In genomic region chr1:101004061-101004460, GRCh38 we compare ENCODE assay signal across 11 cellular contexts. TPM values are rescaled to one million over a fixed set of nuclear protein-coding genes. Genes with fewer than 3 reads are reported as not detected.
A peak's percentile ranks its signal among the peaks of the same experiment; 100 is the strongest.
DNase-seq lines count a peak whose midpoint lies in the region; ATAC-seq, FAIRE-seq and TF ChIP-seq lines count a peak whose summit lies in the region.
"Had no signal": no experiment of that assay in that cellular context is flagged by ENCODE, and none has a peak within 500 bp of the region (broad histone marks: within the 10 kb centered on the region; RNA-seq: fewer than 3 reads in every experiment).

No MANE protein-coding gene starts in this region.

- H3K36me3 Mint-ChIP-seq in CD4-positive, alpha-beta T cell (ENCODE audit: low read depth): peaks cover 49% of the 10 kb centered on the region
- H3K36me3 Mint-ChIP-seq in activated T-cell treated with anti-CD3 and anti-CD28 coated beads, Interleukin-2, amount 50 U/mL, for 24 hours (ENCODE audit: low read depth): peaks cover 83% of the 10 kb centered on the region

- H3K9me3 ChIP-seq in CD4-positive, alpha-beta T cell (ENCODE audit: control insufficient read depth, low read length): no peaks in the 10 kb centered on the region
- no peaks in the 10 kb centered on the region for H3K9me3 ChIP-seq in GM23248 (ENCODE audit: low read depth)
- H3K9me3 ChIP-seq in PC-9 (ENCODE audit: insufficient read depth, low read depth): no peaks in the 10 kb centered on the region
- no peaks in the 10 kb centered on the region for H3K9me3 ChIP-seq in left lung

- no peak overlapping the region for H3K9ac ChIP-seq in GM23248

- H3K4me2 ChIP-seq in GM23248 (ENCODE audit: unreplicated experiment): peak overlapping the region; percentile 10
- H3K4me2 ChIP-seq in PC-9: 0 out of 2 replicates have a peak overlapping the region, but pooled peaks have one; percentile 1

- no peaks in the 10 kb centered on the region for H3K79me2 ChIP-seq in GM23248 (ENCODE audit: insufficient read depth)
- H3K79me2 ChIP-seq in PC-9 (ENCODE audit: low read depth): no peaks in the 10 kb centered on the region

- no peaks in the 10 kb centered on the region; the same call in 1 of the 2 replicates for H3F3A ChIP-seq in GM23248 (ENCODE audit: insufficient read depth)
- H3F3A ChIP-seq in PC-9 (ENCODE audit: insufficient read depth, low read depth): peaks cover 26% of the 10 kb centered on the region

- H3K27me3 Mint-ChIP-seq in CD4-positive, alpha-beta T cell: no peaks in the 10 kb centered on the region
- H3K27me3 Mint-ChIP-seq in activated T-cell treated with anti-CD3 and anti-CD28 coated beads, Interleukin-2, amount 50 U/mL, for 24 hours: no peaks in the 10 kb centered on the region

- H3K4me1 ChIP-seq in GM23248 (ENCODE audit: insufficient read depth): peaks cover 29% of the 10 kb centered on the region
- peaks cover 34% of the 10 kb centered on the region for H3K4me1 ChIP-seq in PC-9 (replicated peaks; ENCODE audit: insufficient read depth)
- peaks cover 24 to 55% of the 10 kb centered on the region in 2 donors for H3K4me1 ChIP-seq in left lung

- BruUV-seq in PC-9 (replicated peaks; lab: Mats Ljungman, UMichigan): no TSS peak

- H4K20me1 ChIP-seq in GM23248 (ENCODE audit: insufficient read depth) (no peaks in the 10 kb centered on the region), PC-9 (ENCODE audit: insufficient read depth) (no peaks in the 10 kb centered on the region)

- H3K36me3 ChIP-seq in GM23248 (ENCODE audit: low read depth) (no peaks in the 10 kb centered on the region; the same call in 1 of the 2 replicates), PC-9 (ENCODE audit: low read depth) (peaks cover 20% of the 10 kb centered on the region), left lung (peaks cover 0 to 3% of the 10 kb centered on the region in 2 donors)

- in situ Hi-C loops in GM23248 (cut with MboI): no loop called here

- H3K4me3 Mint-ChIP-seq in CD4-positive, alpha-beta T cell: no peak overlapping the region
- no peak overlapping the region for H3K4me3 Mint-ChIP-seq in activated T-cell treated with anti-CD3 and anti-CD28 coated beads, Interleukin-2, amount 50 U/mL, for 24 hours

- H2AFZ ChIP-seq in GM23248: no peak overlapping the region
- no peak overlapping the region for H2AFZ ChIP-seq in PC-9

- H3K4me1 Mint-ChIP-seq in CD4-positive, alpha-beta T cell (ENCODE audit: low read depth): peaks cover 80% of the 10 kb centered on the region
- peaks cover 63% of the 10 kb centered on the region for H3K4me1 Mint-ChIP-seq in activated T-cell treated with anti-CD3 and anti-CD28 coated beads, Interleukin-2, amount 50 U/mL, for 24 hours (ENCODE audit: low read depth)

- intact Hi-C loops in CD4-positive, alpha-beta T cell (cut with DNase I, micrococcal nuclease): no loop called here
- intact Hi-C loops in PC-9 (cut with micrococcal nuclease; ENCODE audit: unreplicated experiment): loop anchor here (5.0 kb wide), 1 partner anchor 233 kb away; the partner anchor contains the start of gene S1PR1
- intact Hi-C loops in left lung (cut with DNase I): no loop called here
- intact Hi-C loops in head of caudate nucleus (cut with DNase I): no loop called here

- H3K9me3 Mint-ChIP-seq in CD4-positive, alpha-beta T cell: no peaks in the 10 kb centered on the region
- peaks cover 9% of the 10 kb centered on the region for H3K9me3 Mint-ChIP-seq in activated T-cell treated with anti-CD3 and anti-CD28 coated beads, Interleukin-2, amount 50 U/mL, for 24 hours

- no peak for TF ChIP-seq CTCF in CD4-positive, alpha-beta T cell (IDR thresholded peaks at IDR 0.05)
- TF ChIP-seq CTCF in PC-9 (conservative IDR thresholded peaks at IDR 0.05) (no peak), left lung (IDR thresholded peaks at IDR 0.05) (no peak), D721Med (IDR thresholded peaks at IDR 0.05; ENCODE audit: insufficient read depth, missing control alignments) (no peak)

- peak overlapping the region; percentile 57 for H3K27ac Mint-ChIP-seq in CD4-positive, alpha-beta T cell
- H3K27ac Mint-ChIP-seq in activated T-cell treated with anti-CD3 and anti-CD28 coated beads, Interleukin-2, amount 50 U/mL, for 24 hours: no peak overlapping the region

- peak; percentile 36 for ATAC-seq in CD4-positive, alpha-beta T cell (ENCODE audit: poor library complexity)
- peak; percentile 81 for ATAC-seq in left lung

- H3K27me3 ChIP-seq in CD4-positive, alpha-beta T cell (ENCODE audit: control insufficient read depth, insufficient read depth, low read length): no peaks in the 10 kb centered on the region
- H3K27me3 ChIP-seq in GM23248 (replicated peaks; ENCODE audit: insufficient read depth) (no peaks in the 10 kb centered on the region), PC-9 (ENCODE audit: insufficient read depth, low read depth) (no peaks in the 10 kb centered on the region), left lung (no peaks in the 10 kb centered on the region)

- FAIRE-seq in frontal cortex (lab: Jason Lieb, UNC): no peak
- no peak for FAIRE-seq in D721Med (lab: Jason Lieb, UNC)

- H3K9me2 ChIP-seq in GM23248 (ENCODE audit: insufficient read depth) (no peaks in the 10 kb centered on the region), PC-9 (ENCODE audit: insufficient read depth) (no peaks in the 10 kb centered on the region)

- DNase-seq in CD4-positive, alpha-beta T cell: no peak
- DNase-seq in GM23248: peak; percentile 54
- DNase-seq in PC-9: peak in 1 of 2 experiments; percentile 87
- no peak for DNase-seq in left lung
- DNase-seq in frontal cortex (ENCODE audit: low spot score in 2 of 2): no peak
- DNase-seq in head of caudate nucleus: no peak
- no peak for DNase-seq in D721Med (ENCODE audit: insufficient read length, low spot score)
- no peak for DNase-seq in activated T-cell treated with anti-CD3 and anti-CD28 coated beads, Interleukin-2, amount 50 U/mL, for 24 hours
- DNase-seq: activated CD4-positive, CD25-positive, alpha-beta regulatory T cell treated with anti-CD3 and anti-CD28 coated beads, Interleukin-2, amount 50 U/mL, for 72 hours; DMS79; islet precursor cell had no signal

- CTCF ChIA-PET in CD4-positive, alpha-beta T cell (lab: Charles Lee): interaction anchor here (0.9 to 2.6 kb wide), 3 partner anchors 8 to 284 kb away, joined by 3 to 6 read pairs (median 3); no protein-coding TSS in a partner anchor
- CTCF ChIA-PET in PC-9 (lab: Charles Lee): no interaction called here

- POLR2A ChIA-PET in CD4-positive, alpha-beta T cell (lab: Charles Lee): interaction anchor here (0.7 to 1.1 kb wide), 2 partner anchors 8 to 15 kb away, joined by 3 to 4 read pairs; no protein-coding TSS in a partner anchor
- POLR2A ChIA-PET in PC-9 (lab: Charles Lee; ENCODE audit: unreplicated experiment): no interaction called here

- no peak overlapping the region for H3K27ac ChIP-seq in CD4-positive, alpha-beta T cell (ENCODE audit: low read depth, low read length)
- 0 out of 2 replicates have a peak overlapping the region, but pooled peaks have one; percentile 3 for H3K27ac ChIP-seq in GM23248
- no peak overlapping the region; the same call in 1 of the 2 replicates for H3K27ac ChIP-seq in PC-9
- peak overlapping the region; percentile 33 to 76 for H3K27ac ChIP-seq in left lung

- 62 to 68% methylated on average over 1 of the region's 1 CpG for WGBS in GM23248 (ENCODE audit: low coverage in 1 of 2, low lambda C conversion rate in 2 of 2, missing lambda C conversion rate in 2 of 2), 2 experiments

- no peak overlapping the region for H3K4me3 ChIP-seq in GM23248
- H3K4me3 ChIP-seq in PC-9: no peak overlapping the region
- H3K4me3 ChIP-seq in left lung: no peak overlapping the region

RNA-seq across cellular contexts. Expression of gene DPH5, which starts 21.5 kb away (rescaled TPM):
- 10 to 100 TPM; 31.3 to 35.4 TPM for total RNA-seq in CD4-positive, alpha-beta T cell
- 24.1 and 37.9 TPM in 2 replicates for total RNA-seq in GM23248 (2014; rRNA removed; shearing (Covaris generic))
- 23.6 and 26.6 TPM in 2 replicates for polyA plus RNA-seq in GM23248 (2016; fragmentation: Nextera tagmentation; extraction: Ambion mirVana)
- 38.8 and 39.4 TPM in 2 replicates for total RNA-seq in PC-9 (2021)
- 10 to 100 TPM; 26.9 to 27.1 TPM for total RNA-seq in left lung
- 40.8 TPM for total RNA-seq in frontal cortex

Comparison
In these comparisons a context has a peak if more than half of its experiments do, and no peak if none do; other contexts are left out.
1. H3K27ac ChIP-seq: peak in GM23248 (single experiment) and left lung (2 of 2); none in CD4-positive, alpha-beta T cell (single experiment) and PC-9 (single experiment).